In the genomic region with DNA sequence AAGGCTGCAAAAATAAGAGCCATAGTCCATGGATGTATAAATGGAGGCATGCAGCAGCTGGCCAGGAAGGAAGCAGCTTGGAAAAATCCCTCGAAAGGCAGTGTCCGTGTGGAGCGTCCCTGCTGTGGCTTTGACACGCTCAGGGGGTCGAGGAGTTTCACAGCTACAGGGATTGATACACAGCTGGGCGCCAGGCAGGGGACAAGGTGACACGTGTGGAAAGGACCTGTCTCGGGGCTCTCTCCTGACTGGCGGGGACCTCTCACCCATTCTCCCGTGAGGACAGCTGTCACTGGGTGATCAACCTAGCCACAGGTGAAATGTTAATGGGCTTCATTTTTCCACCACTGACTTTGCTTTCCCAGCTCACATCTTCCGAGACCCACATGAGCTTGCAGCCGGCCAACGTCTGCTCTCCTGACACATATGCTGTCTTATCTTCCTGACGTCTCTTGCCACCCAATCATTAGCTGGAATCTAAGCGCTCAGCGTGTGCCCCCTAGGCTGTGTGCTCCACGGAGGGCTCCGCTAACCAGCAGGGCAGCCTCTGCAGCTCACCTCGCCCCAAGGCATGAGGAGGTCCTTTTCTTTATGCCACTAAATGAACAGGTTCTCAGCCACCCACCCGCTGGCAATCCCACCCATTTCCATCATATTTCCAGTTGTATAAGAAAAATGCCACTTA, we compare ENCODE assay signal across 2 cellular contexts.
TF ChIP-seq lines count a peak whose summit lies in the region.

No MANE protein-coding gene starts in this region.

TF ChIP-seq in SK-N-SH, 30 proteins besides CTCF, POLR2A, EP300 and RAD21 (continued from another document):
- TF ChIP-seq, protein P1, sequence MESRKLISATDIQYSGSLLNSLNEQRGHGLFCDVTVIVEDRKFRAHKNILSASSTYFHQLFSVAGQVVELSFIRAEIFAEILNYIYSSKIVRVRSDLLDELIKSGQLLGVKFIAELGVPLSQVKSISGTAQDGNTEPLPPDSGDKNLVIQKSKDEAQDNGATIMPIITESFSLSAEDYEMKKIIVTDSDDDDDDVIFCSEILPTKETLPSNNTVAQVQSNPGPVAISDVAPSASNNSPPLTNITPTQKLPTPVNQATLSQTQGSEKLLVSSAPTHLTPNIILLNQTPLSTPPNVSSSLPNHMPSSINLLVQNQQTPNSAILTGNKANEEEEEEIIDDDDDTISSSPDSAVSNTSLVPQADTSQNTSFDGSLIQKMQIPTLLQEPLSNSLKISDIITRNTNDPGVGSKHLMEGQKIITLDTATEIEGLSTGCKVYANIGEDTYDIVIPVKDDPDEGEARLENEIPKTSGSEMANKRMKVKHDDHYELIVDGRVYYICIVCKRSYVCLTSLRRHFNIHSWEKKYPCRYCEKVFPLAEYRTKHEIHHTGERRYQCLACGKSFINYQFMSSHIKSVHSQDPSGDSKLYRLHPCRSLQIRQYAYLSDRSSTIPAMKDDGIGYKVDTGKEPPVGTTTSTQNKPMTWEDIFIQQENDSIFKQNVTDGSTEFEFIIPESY (IDR thresholded peaks at IDR 0.05; ENCODE audit: borderline replicate concordance, low read depth) = no peak
- TF ChIP-seq, protein P2, sequence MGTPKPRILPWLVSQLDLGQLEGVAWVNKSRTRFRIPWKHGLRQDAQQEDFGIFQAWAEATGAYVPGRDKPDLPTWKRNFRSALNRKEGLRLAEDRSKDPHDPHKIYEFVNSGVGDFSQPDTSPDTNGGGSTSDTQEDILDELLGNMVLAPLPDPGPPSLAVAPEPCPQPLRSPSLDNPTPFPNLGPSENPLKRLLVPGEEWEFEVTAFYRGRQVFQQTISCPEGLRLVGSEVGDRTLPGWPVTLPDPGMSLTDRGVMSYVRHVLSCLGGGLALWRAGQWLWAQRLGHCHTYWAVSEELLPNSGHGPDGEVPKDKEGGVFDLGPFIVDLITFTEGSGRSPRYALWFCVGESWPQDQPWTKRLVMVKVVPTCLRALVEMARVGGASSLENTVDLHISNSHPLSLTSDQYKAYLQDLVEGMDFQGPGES (IDR thresholded peaks at IDR 0.05; ENCODE audit: low read depth, low read length) = no peak
TF ChIP-seq in SK-N-SH: peak in this region for 2.

TF ChIP-seq in SK-N-SH treated with all-trans-retinoic acid at 6 μM for 48 hours, 23 proteins besides CTCF, POLR2A, EP300 and RAD21 (continued from another document):
- TF ChIP-seq, protein P3, sequence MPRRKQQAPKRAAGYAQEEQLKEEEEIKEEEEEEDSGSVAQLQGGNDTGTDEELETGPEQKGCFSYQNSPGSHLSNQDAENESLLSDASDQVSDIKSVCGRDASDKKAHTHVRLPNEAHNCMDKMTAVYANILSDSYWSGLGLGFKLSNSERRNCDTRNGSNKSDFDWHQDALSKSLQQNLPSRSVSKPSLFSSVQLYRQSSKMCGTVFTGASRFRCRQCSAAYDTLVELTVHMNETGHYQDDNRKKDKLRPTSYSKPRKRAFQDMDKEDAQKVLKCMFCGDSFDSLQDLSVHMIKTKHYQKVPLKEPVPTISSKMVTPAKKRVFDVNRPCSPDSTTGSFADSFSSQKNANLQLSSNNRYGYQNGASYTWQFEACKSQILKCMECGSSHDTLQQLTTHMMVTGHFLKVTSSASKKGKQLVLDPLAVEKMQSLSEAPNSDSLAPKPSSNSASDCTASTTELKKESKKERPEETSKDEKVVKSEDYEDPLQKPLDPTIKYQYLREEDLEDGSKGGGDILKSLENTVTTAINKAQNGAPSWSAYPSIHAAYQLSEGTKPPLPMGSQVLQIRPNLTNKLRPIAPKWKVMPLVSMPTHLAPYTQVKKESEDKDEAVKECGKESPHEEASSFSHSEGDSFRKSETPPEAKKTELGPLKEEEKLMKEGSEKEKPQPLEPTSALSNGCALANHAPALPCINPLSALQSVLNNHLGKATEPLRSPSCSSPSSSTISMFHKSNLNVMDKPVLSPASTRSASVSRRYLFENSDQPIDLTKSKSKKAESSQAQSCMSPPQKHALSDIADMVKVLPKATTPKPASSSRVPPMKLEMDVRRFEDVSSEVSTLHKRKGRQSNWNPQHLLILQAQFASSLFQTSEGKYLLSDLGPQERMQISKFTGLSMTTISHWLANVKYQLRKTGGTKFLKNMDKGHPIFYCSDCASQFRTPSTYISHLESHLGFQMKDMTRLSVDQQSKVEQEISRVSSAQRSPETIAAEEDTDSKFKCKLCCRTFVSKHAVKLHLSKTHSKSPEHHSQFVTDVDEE (CRISPR knock-in tag; IDR thresholded peaks at IDR 0.05) = no peak
- TF ChIP-seq ZNF70 (CRISPR knock-in tag; IDR thresholded peaks at IDR 0.05) (no peak), TCF4 (CRISPR knock-in tag; IDR thresholded peaks at IDR 0.05; ENCODE audit: borderline replicate concordance) (no peak), PPARA (CRISPR knock-in tag; IDR thresholded peaks at IDR 0.05; ENCODE audit: borderline replicate concordance) (no peak), BACH2 (CRISPR knock-in tag; IDR thresholded peaks at IDR 0.05; ENCODE audit: borderline replicate concordance) (no peak), CSDC2 (CRISPR knock-in tag; IDR thresholded peaks at IDR 0.05) (no peak), RARB (CRISPR knock-in tag; IDR thresholded peaks at IDR 0.05) (no peak), ZNF8 (CRISPR knock-in tag; IDR thresholded peaks at IDR 0.05) (no peak), ESRRG (CRISPR knock-in tag; IDR thresholded peaks at IDR 0.05) (no peak), ISL1 (CRISPR knock-in tag; IDR thresholded peaks at IDR 0.05) (no peak), ARNTL (CRISPR knock-in tag; IDR thresholded peaks at IDR 0.05; ENCODE audit: borderline replicate concordance, low read depth) (no peak), TOX (CRISPR knock-in tag; IDR thresholded peaks at IDR 0.05; ENCODE audit: borderline replicate concordance) (no peak), ZNF565 (CRISPR knock-in tag; conservative IDR thresholded peaks at IDR 0.05; ENCODE audit: low read depth) (no peak)
- TF ChIP-seq, protein P4, sequence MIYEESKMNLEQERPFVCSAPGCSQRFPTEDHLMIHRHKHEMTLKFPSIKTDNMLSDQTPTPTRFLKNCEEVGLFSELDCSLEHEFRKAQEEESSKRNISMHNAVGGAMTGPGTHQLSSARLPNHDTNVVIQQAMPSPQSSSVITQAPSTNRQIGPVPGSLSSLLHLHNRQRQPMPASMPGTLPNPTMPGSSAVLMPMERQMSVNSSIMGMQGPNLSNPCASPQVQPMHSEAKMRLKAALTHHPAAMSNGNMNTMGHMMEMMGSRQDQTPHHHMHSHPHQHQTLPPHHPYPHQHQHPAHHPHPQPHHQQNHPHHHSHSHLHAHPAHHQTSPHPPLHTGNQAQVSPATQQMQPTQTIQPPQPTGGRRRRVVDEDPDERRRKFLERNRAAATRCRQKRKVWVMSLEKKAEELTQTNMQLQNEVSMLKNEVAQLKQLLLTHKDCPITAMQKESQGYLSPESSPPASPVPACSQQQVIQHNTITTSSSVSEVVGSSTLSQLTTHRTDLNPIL (CRISPR knock-in tag; IDR thresholded peaks at IDR 0.05; ENCODE audit: low read depth) = no peak
- TF ChIP-seq, protein P5, sequence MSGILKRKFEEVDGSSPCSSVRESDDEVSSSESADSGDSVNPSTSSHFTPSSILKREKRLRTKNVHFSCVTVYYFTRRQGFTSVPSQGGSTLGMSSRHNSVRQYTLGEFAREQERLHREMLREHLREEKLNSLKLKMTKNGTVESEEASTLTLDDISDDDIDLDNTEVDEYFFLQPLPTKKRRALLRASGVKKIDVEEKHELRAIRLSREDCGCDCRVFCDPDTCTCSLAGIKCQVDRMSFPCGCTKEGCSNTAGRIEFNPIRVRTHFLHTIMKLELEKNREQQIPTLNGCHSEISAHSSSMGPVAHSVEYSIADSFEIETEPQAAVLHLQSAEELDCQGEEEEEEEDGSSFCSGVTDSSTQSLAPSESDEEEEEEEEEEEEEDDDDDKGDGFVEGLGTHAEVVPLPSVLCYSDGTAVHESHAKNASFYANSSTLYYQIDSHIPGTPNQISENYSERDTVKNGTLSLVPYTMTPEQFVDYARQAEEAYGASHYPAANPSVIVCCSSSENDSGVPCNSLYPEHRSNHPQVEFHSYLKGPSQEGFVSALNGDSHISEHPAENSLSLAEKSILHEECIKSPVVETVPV (CRISPR knock-in tag; IDR thresholded peaks at IDR 0.05) = no peak
- TF ChIP-seq, protein P6, sequence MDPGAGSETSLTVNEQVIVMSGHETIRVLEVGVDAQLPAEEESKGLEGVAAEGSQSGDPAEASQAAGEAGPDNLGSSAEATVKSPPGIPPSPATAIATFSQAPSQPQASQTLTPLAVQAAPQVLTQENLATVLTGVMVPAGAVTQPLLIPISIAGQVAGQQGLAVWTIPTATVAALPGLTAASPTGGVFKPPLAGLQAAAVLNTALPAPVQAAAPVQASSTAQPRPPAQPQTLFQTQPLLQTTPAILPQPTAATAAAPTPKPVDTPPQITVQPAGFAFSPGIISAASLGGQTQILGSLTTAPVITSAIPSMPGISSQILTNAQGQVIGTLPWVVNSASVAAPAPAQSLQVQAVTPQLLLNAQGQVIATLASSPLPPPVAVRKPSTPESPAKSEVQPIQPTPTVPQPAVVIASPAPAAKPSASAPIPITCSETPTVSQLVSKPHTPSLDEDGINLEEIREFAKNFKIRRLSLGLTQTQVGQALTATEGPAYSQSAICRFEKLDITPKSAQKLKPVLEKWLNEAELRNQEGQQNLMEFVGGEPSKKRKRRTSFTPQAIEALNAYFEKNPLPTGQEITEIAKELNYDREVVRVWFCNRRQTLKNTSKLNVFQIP (CRISPR knock-in tag; IDR thresholded peaks at IDR 0.05; ENCODE audit: borderline replicate concordance, low read depth) = no peak
